In genomic region chr12:57783466-57783801, GRCh38 we compare ENCODE assay signal across 8 cellular contexts.
A peak's percentile ranks its signal among the peaks of the same experiment; 100 is the strongest.
DNase-seq lines count a peak whose midpoint lies in the region; ATAC-seq and TF ChIP-seq lines count a peak whose summit lies in the region.

No MANE protein-coding gene starts in this region.

- H3K9ac ChIP-seq in HUES48 (ENCODE audit: low read depth, low read length): 0 out of 2 replicates have a peak overlapping the region, but pooled peaks have one; percentile 76
- peak overlapping the region; percentile 74 for H3K9ac ChIP-seq in mucosa of stomach (ENCODE audit: low read length)

- DNase-seq in cardiac fibroblast (ENCODE audit: low read depth in 2 of 2): no peak
- no peak for DNase-seq in NCI-H446 (lab: John Stamatoyannopoulos, UW)
- no peak for DNase-seq in activated CD8-positive, alpha-beta memory T cell treated with anti-CD3 and anti-CD28 coated beads, Interleukin-2, amount 50 U/mL, for 4 hours
- DNase-seq in NCI-H2107 treated with DMSO at 0.1 percent for 48 hours (lab: John Stamatoyannopoulos, UW; ENCODE audit: unreplicated experiment): no peak

- H3K4me1 ChIP-seq in HUES48 (ENCODE audit: control insufficient read depth, insufficient read depth, low read length) (no peaks in the 10 kb centered on the region), mucosa of stomach (ENCODE audit: control insufficient read depth, insufficient read depth, low read length) (peaks cover 4% of the 10 kb centered on the region)

- no peaks in the 10 kb centered on the region for H3K9me3 ChIP-seq in HUES48 (ENCODE audit: control insufficient read depth, insufficient read depth, low read length)
- H3K9me3 ChIP-seq in mucosa of stomach (ENCODE audit: control insufficient read depth, low read length): no peaks in the 10 kb centered on the region

- H3K4me3 ChIP-seq in HUES48 (ENCODE audit: low read depth, low read length): peak overlapping the region; percentile 92
- peak overlapping the region; percentile 98 to 99 for H3K4me3 ChIP-seq in cardiac fibroblast (replicated peaks in 1 of 2; ENCODE audit: low read depth in 2 of 2, low read length in 2 of 2)
- peak overlapping the region; percentile 83 for H3K4me3 ChIP-seq in mucosa of stomach (ENCODE audit: low read length)

- no peak for ATAC-seq in GM18907 (IDR thresholded peaks at IDR 0.05; ENCODE audit: unreplicated experiment)

- H3K36me3 ChIP-seq in HUES48 (ENCODE audit: control insufficient read depth, insufficient read depth, low read length) (peaks cover 41% of the 10 kb centered on the region), mucosa of stomach (ENCODE audit: control insufficient read depth, insufficient read depth, low read length) (no peaks in the 10 kb centered on the region)

- no peak for TF ChIP-seq CTCF in 22Rv1 (IDR thresholded peaks at IDR 0.05)
- no peak for TF ChIP-seq CTCF in cardiac fibroblast (IDR thresholded peaks at IDR 0.05; ENCODE audit: low read depth, low read length)

- H3K27ac ChIP-seq in 22Rv1 (peak overlapping the region; percentile 59), HUES48 (ENCODE audit: low read depth, low read length) (no peak overlapping the region)

- no peaks in the 10 kb centered on the region for H3K27me3 ChIP-seq in HUES48 (ENCODE audit: control insufficient read depth, insufficient read depth, low read length)
- H3K27me3 ChIP-seq in mucosa of stomach (ENCODE audit: control insufficient read depth, insufficient read depth, low read length): no peaks in the 10 kb centered on the region
